ENCODE assay signal across 9 cellular contexts in genomic region chr18:33440011-33440383, GRCh38. TPM values are rescaled to one million over a fixed set of nuclear protein-coding genes. Genes with fewer than 3 reads are reported as not detected.
A peak's percentile ranks its signal among the peaks of the same experiment; 100 is the strongest.
DNase-seq lines count a peak whose midpoint lies in the region; ATAC-seq, FAIRE-seq and TF ChIP-seq lines count a peak whose summit lies in the region.
"Had no signal": no experiment of that assay in that cellular context is flagged by ENCODE, and none has a peak within 500 bp of the region (broad histone marks: within the 10 kb centered on the region; RNA-seq: fewer than 3 reads in every experiment).

No MANE protein-coding gene starts in this region.

- no peaks in the 10 kb centered on the region for H3K79me2 ChIP-seq in endothelial cell of umbilical vein (ENCODE audit: control insufficient read depth, insufficient read depth, low read length)

- DNase-seq in GM20000 (ENCODE audit: low spot score) (peak; percentile 43), NCI-H69 (lab: John Stamatoyannopoulos, UW) (peak; percentile 93), endothelial cell of umbilical vein (ENCODE audit: low read depth, low spot score) (peak; percentile 46), lung microvascular endothelial cell (ENCODE audit: low read depth in 2 of 2) (peak; percentile 9 to 38), Kasumi-1 (lab: John Stamatoyannopoulos, UW) (no peak)

- H3K9me3 ChIP-seq in endothelial cell of umbilical vein (replicated peaks; ENCODE audit: control insufficient read depth, insufficient read depth, low read length), result no peaks in the 10 kb centered on the region
- H3K9me3 ChIP-seq: neutrophil had no signal

- POLR2A ChIA-PET in endothelial cell of umbilical vein (lab: Charles Lee), result no interaction called here

- ATAC-seq in GM18511 (IDR thresholded peaks at IDR 0.05; ENCODE audit: unreplicated experiment) (no peak), HG02870 (IDR thresholded peaks at IDR 0.05; ENCODE audit: unreplicated experiment) (no peak), HG03442 (IDR thresholded peaks at IDR 0.05; ENCODE audit: unreplicated experiment) (no peak)

- TF ChIP-seq CTCF in GM20000 (IDR thresholded peaks at IDR 0.05; ENCODE audit: extremely low read depth, missing control alignments), result no peak
- peak; percentile 25 to 59 for TF ChIP-seq CTCF in endothelial cell of umbilical vein (IDR thresholded peaks at IDR 0.05; ENCODE audit: extremely low read depth in 1 of 2, insufficient read depth in 1 of 2, low read depth in 1 of 2, low read length in 2 of 2)

- peak overlapping the region; percentile 84 for H2AFZ ChIP-seq in endothelial cell of umbilical vein (ENCODE audit: low read depth, low read length)

- intact Hi-C loops in endothelial cell of umbilical vein (cut with micrococcal nuclease), result loop anchor here (1.0 to 5.0 kb wide), 4 partner anchors 55 to 321 kb away; no protein-coding TSS in a partner anchor

- H3K9me1 ChIP-seq in endothelial cell of umbilical vein (replicated peaks; ENCODE audit: control insufficient read depth, extremely low read depth, insufficient read depth, low read length), result no peaks in the 10 kb centered on the region

- H3K4me2 ChIP-seq in endothelial cell of umbilical vein (ENCODE audit: insufficient read depth, low read length), result peak overlapping the region; percentile 42

- no peaks in the 10 kb centered on the region for H3K4me1 ChIP-seq in endothelial cell of umbilical vein (ENCODE audit: control insufficient read depth, extremely low read depth, insufficient read depth, low read length)

- CTCF ChIA-PET in endothelial cell of umbilical vein (lab: Charles Lee), result interaction anchor here (1.3 kb wide), 1 partner anchor 322 kb away, joined by 6 read pairs; no protein-coding TSS in a partner anchor

- H3K36me3 ChIP-seq in endothelial cell of umbilical vein (ENCODE audit: control insufficient read depth in 2 of 2, extremely low read depth in 1 of 2, insufficient read depth in 2 of 2, low read length in 2 of 2), result no peaks in the 10 kb centered on the region
- H3K36me3 ChIP-seq: neutrophil had no signal

- H3K27me3 ChIP-seq in endothelial cell of umbilical vein (ENCODE audit: control insufficient read depth in 2 of 2, insufficient read depth in 2 of 2, low read length in 2 of 2), result peaks cover 8 to 38% of the 10 kb centered on the region in 2 experiments

- FAIRE-seq in endothelial cell of umbilical vein (lab: Jason Lieb, UNC), result no peak

- dilution Hi-C loops in endothelial cell of umbilical vein (cut with MboI; ENCODE audit: extremely low pct_ligation_motif_present, low sequenced_read_pairs), result no loop called here

- H3K27ac ChIP-seq in endothelial cell of umbilical vein (ENCODE audit: insufficient read depth, low read depth, low read length), result no peak overlapping the region
- H3K27ac ChIP-seq: neutrophil had no signal

- no peak overlapping the region for H3K9ac ChIP-seq in endothelial cell of umbilical vein (replicated peaks; ENCODE audit: extremely low read depth, insufficient read depth, low read length)

- no peak for TF ChIP-seq POLR2A in endothelial cell of umbilical vein (IDR thresholded peaks at IDR 0.05; ENCODE audit: low read depth, low read length)

- no peaks in the 10 kb centered on the region for H4K20me1 ChIP-seq in endothelial cell of umbilical vein (replicated peaks; ENCODE audit: control insufficient read depth, extremely low read depth, insufficient read depth, low read length)

- peak overlapping the region in 1 of 3 experiments; percentile 37 for H3K4me3 ChIP-seq in endothelial cell of umbilical vein (replicated peaks in 1 of 3; ENCODE audit: insufficient read depth in 1 of 3, low read depth in 1 of 3, low read length in 3 of 3)

- no TSS peak for BruUV-seq in endothelial cell of umbilical vein (replicated peaks; lab: Mats Ljungman, UMichigan)

TF ChIP-seq in endothelial cell of umbilical vein, 7 proteins besides CTCF, POLR2A, EP300 and RAD21:
- TF ChIP-seq GATA2 (IDR thresholded peaks at IDR 0.05; ENCODE audit: insufficient read depth, insufficient read length, low read depth, low read length) (no peak), FOS (IDR thresholded peaks at IDR 0.05; ENCODE audit: borderline replicate concordance, insufficient read depth, low read length) (no peak)
TF ChIP-seq in endothelial cell of umbilical vein: peak in this region for 0.

RNA-seq across cellular contexts. Expression of gene CCDC178, which starts 0.5 kb away (rescaled TPM):
- total RNA-seq in endothelial cell of umbilical vein (0.80 and 1.3 TPM in 2 replicates), lung microvascular endothelial cell (not detected in 2 replicates)
- 1.6 TPM in 2 replicates for polyA plus RNA-seq in endothelial cell of umbilical vein
- polyA plus RNA-seq in endothelial cell of umbilical vein (2011; cell fraction: cytosol; rRNA removed), result 2.0 and 2.1 TPM in 2 replicates
- polyA plus RNA-seq in endothelial cell of umbilical vein (2011; cell fraction: nucleus; rRNA removed), result 0.53 TPM in 2 replicates
- polyA plus RNA-seq in endothelial cell of umbilical vein (2012), result 1.8 and 1.9 TPM in 2 replicates
- 2.4 and 2.6 TPM in 2 replicates for polyA minus RNA-seq in endothelial cell of umbilical vein
- polyA minus RNA-seq in endothelial cell of umbilical vein (2011; cell fraction: cytosol; rRNA and poly(A)+ RNA removed), result not detected
- polyA minus RNA-seq in endothelial cell of umbilical vein (2011; cell fraction: nucleus; rRNA and poly(A)+ RNA removed), result 0.91 TPM in 1 of 2 replicates, not detected in the other

Comparison
In these comparisons a context has a peak if more than half of its experiments do, and no peak if none do; other contexts are left out.
1. DNase-seq: peak in GM20000 (single experiment), NCI-H69 (single experiment), endothelial cell of umbilical vein (single experiment) and lung microvascular endothelial cell (2 of 2); none in Kasumi-1 (0 of 2).